ENCODE assay signal across 35 cellular contexts in the genomic region with DNA sequence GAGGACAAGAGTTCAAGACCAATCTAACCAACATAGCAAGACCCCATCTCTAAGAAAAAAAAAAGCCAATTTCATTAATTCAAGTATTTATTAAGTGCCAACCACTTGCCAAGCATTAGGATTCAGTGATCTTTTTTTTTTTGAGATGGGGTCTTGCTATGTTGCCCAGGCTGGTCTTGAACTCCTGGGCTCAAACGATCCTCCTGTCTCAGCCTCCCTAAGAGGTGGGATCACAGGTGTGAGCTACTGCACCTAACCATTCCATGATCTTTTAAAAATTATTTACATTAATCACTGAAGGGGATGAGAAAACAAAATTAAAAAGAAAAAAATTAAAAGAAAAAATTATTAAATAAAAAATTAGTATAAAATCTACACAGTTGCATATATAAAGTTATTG.
"Had no signal": no experiment of that assay in that cellular context is flagged by ENCODE, and none has a peak within 500 bp of the region (broad histone marks: within the 10 kb centered on the region; RNA-seq: fewer than 3 reads in every experiment).

No MANE protein-coding gene starts in this region.

- H3K4me3 ChIP-seq: MG63 had no signal

- H3K9me3 ChIP-seq: MG63 had no signal

- H3K36me3 ChIP-seq: MG63 had no signal

- DNase-seq: Karpas-422, Kasumi-1, MG63, MM.1S, MV-4-11, NCI-H1048, NCI-H1092, NCI-H1092 treated with DMSO at 0.1 percent for 48 hours, NCI-H1105, NCI-H1105 treated with DMSO at 0.1 percent for 48 hours, NCI-H1417, NCI-H1417 treated with DMSO at 0.1 percent for 48 hours, NCI-H1436, NCI-H1436 treated with DMSO at 0.1 percent for 48 hours, NCI-H146, NCI-H1694, NCI-H1694 treated with DMSO at 0.1 percent for 48 hours, NCI-H187, NCI-H187 treated with DMSO at 0.1 percent for 48 hours, NCI-H1930, NCI-H2029, NCI-H2029 treated with DMSO at 0.1 percent for 48 hours, NCI-H2081, NCI-H2081 treated with DMSO at 0.1 percent for 48 hours, NCI-H2107, NCI-H2171, NCI-H2171 treated with DMSO at 0.1 percent for 48 hours, NCI-H2227 treated with DMSO at 0.1 percent for 48 hours, NCI-H226, NCI-H345, NCI-H446, NCI-H446 treated with DMSO at 0.1 percent for 48 hours, NCI-H510A, NCI-H510A treated with DMSO at 0.1 percent for 48 hours, NCI-H524 had no signal

- H3K27me3 ChIP-seq: MG63 had no signal
